Comparison of ENCODE assay signal across 10 cellular contexts in genomic region chr4:84691170-84691691, GRCh38.
DNase-seq lines count a peak whose midpoint lies in the region; ATAC-seq and TF ChIP-seq lines count a peak whose summit lies in the region.
"Had no signal": no experiment of that assay in that cellular context is flagged by ENCODE, and none has a peak within 500 bp of the region (broad histone marks: within the 10 kb centered on the region; RNA-seq: fewer than 3 reads in every experiment).

No MANE protein-coding gene starts in this region.

- no peak overlapping the region for H2AFZ ChIP-seq in PC-9

- ATAC-seq in sciatic nerve (peak; percentile 74), HG03460 (IDR thresholded peaks at IDR 0.05; ENCODE audit: unreplicated experiment) (no peak)

- H3K4me3 ChIP-seq in PC-9 (peak overlapping the region; percentile 16; the same call in 1 of the 2 replicates), epithelial cell of esophagus (ENCODE audit: low read length) (no peak overlapping the region)
- H3K4me3 ChIP-seq: right lobe of liver had no signal

- POLR2A ChIA-PET in PC-9 (lab: Charles Lee; ENCODE audit: unreplicated experiment) = no interaction called here

- H3K27ac ChIP-seq in PC-9 = peak overlapping the region; percentile 80
- H3K27ac ChIP-seq: right lobe of liver had no signal

- H3K9me3 Mint-ChIP-seq in progenitor cell of endocrine pancreas (ENCODE audit: low read depth) = no peaks in the 10 kb centered on the region
- H3K9me3 Mint-ChIP-seq: central memory CD8-positive, alpha-beta T cell had no signal

- peaks cover 36% of the 10 kb centered on the region for H3K36me3 Mint-ChIP-seq in progenitor cell of endocrine pancreas (ENCODE audit: insufficient read depth)

- peaks cover 9% of the 10 kb centered on the region; the same call in 1 of the 2 replicates for H3K36me3 ChIP-seq in PC-9 (ENCODE audit: low read depth)

- intact Hi-C loops in PC-9 (cut with micrococcal nuclease; ENCODE audit: unreplicated experiment) = loop anchor here (1.0 kb wide), 1 partner anchor 109 kb away; no protein-coding TSS in a partner anchor
- intact Hi-C loops in sciatic nerve (cut with DNase I) = no loop called here

- H3K4me2 ChIP-seq in PC-9 = peak overlapping the region; percentile 72

- BruUV-seq in PC-9 (replicated peaks; lab: Mats Ljungman, UMichigan) = no TSS peak

- no peaks in the 10 kb centered on the region for H3K79me2 ChIP-seq in PC-9 (ENCODE audit: low read depth)

- H3K27me3 ChIP-seq in PC-9 (ENCODE audit: insufficient read depth, low read depth) = no peaks in the 10 kb centered on the region
- H3K27me3 ChIP-seq: right lobe of liver had no signal

- CTCF ChIA-PET in PC-9 (lab: Charles Lee) = no interaction called here

- H3K9me2 ChIP-seq in PC-9 (ENCODE audit: insufficient read depth) = no peaks in the 10 kb centered on the region; the same call in 1 of the 2 replicates

- no peaks in the 10 kb centered on the region for H3K27me3 Mint-ChIP-seq in progenitor cell of endocrine pancreas
- H3K27me3 Mint-ChIP-seq: central memory CD8-positive, alpha-beta T cell had no signal

- TF ChIP-seq CTCF in PC-9 (conservative IDR thresholded peaks at IDR 0.05) = no peak
- no peak for TF ChIP-seq CTCF in epithelial cell of esophagus (IDR thresholded peaks at IDR 0.05; ENCODE audit: insufficient read depth, low read depth, low read length, missing control alignments)
- no peak for TF ChIP-seq CTCF in progenitor cell of endocrine pancreas (IDR thresholded peaks at IDR 0.05; ENCODE audit: unreplicated experiment)

- peaks cover 35% of the 10 kb centered on the region for H3K4me1 ChIP-seq in PC-9 (replicated peaks; ENCODE audit: insufficient read depth)
- H3K4me1 ChIP-seq: right lobe of liver had no signal

- H4K20me1 ChIP-seq in PC-9 (ENCODE audit: insufficient read depth) = no peaks in the 10 kb centered on the region

- no peaks in the 10 kb centered on the region for H3K9me3 ChIP-seq in PC-9 (ENCODE audit: insufficient read depth, low read depth)
- H3K9me3 ChIP-seq: right lobe of liver had no signal

- no peak overlapping the region for H3K27ac Mint-ChIP-seq in progenitor cell of endocrine pancreas

- no peak overlapping the region for H3K4me3 Mint-ChIP-seq in progenitor cell of endocrine pancreas (ENCODE audit: low read depth)
- H3K4me3 Mint-ChIP-seq: central memory CD8-positive, alpha-beta T cell had no signal

- H3F3A ChIP-seq in PC-9 (ENCODE audit: insufficient read depth, low read depth) = peaks cover 32% of the 10 kb centered on the region

- peak; percentile 38 for DNase-seq in GOT3 (lab: John Stamatoyannopoulos, UW)
- DNase-seq in PC-9 = peak; percentile 39 to 89
- peak; percentile 94 for DNase-seq in epithelial cell of esophagus (ENCODE audit: low read depth)
- no peak for DNase-seq in sciatic nerve (ENCODE audit: low spot score)
- DNase-seq in stimulated activated CD4-positive, alpha-beta T cell treated with anti-CD3 and anti-CD28 coated beads, Interleukin-1b, Interleukin-23, amount 100 ng/mL, for 48 hours = no peak
- DNase-seq in activated T-cell treated with anti-CD3 and anti-CD28 coated beads, Interleukin-2, amount 50 U/mL, for 1 hour = no peak
- no peak for DNase-seq in progenitor cell of endocrine pancreas (ENCODE audit: low spot score, unreplicated experiment)
- DNase-seq: right lobe of liver had no signal

- peaks cover 2% of the 10 kb centered on the region for H3K4me1 Mint-ChIP-seq in progenitor cell of endocrine pancreas (ENCODE audit: low read depth)
- H3K4me1 Mint-ChIP-seq: central memory CD8-positive, alpha-beta T cell had no signal

Comparison
In these comparisons a context has a peak if more than half of its experiments do, and no peak if none do; other contexts are left out.
1. DNase-seq: peak in GOT3 (single experiment), PC-9 (2 of 2) and epithelial cell of esophagus (single experiment); none in sciatic nerve (single experiment), stimulated activated CD4-positive, alpha-beta T cell treated with anti-CD3 and anti-CD28 coated beads, Interleukin-1b, Interleukin-23, amount 100 ng/mL, for 48 hours (single experiment), activated T-cell treated with anti-CD3 and anti-CD28 coated beads, Interleukin-2, amount 50 U/mL, for 1 hour (single experiment) and progenitor cell of endocrine pancreas (single experiment).